ENCODE assay signal across 1 cellular context in the genomic region with DNA sequence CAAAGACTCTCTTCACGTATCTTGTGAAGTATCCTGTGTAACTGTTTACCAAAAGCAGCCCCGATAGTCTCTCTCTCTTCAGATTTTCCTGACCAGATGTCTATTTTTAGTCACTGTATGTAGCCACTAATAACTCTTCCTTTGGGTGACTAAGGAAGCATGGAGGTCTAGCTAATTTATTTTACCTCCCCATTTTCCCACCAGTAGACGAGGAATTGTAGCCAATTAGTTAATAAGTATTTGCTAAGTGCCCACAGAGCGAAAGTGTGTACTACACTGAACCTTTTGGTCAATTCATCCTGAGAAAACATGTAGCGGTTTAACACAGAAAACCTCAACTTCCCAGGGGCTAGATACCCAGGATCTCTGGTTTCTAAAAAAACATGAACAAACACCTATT.
TF ChIP-seq lines count a peak whose summit lies in the region.

No MANE protein-coding gene starts in this region.

TF ChIP-seq in endothelial cell of umbilical vein, 7 proteins besides CTCF, POLR2A, EP300 and RAD21 (continued from another document):
- TF ChIP-seq EZH2 (IDR thresholded peaks at IDR 0.05; ENCODE audit: borderline replicate concordance, low read depth, low read length, severe bottlenecking) (no peak), POLR2AphosphoS5 (IDR thresholded peaks at IDR 0.05; ENCODE audit: insufficient read depth, low read depth, low read length) (no peak), FOS (IDR thresholded peaks at IDR 0.05; ENCODE audit: borderline replicate concordance, insufficient read depth, low read length) (no peak), MYC (IDR thresholded peaks at IDR 0.05; ENCODE audit: low read depth, low read length) (no peak)
- TF ChIP-seq, protein P1, sequence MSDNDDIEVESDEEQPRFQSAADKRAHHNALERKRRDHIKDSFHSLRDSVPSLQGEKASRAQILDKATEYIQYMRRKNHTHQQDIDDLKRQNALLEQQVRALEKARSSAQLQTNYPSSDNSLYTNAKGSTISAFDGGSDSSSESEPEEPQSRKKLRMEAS (IDR thresholded peaks at IDR 0.05; ENCODE audit: insufficient read depth, insufficient read length) = no peak
